In the genomic region with DNA sequence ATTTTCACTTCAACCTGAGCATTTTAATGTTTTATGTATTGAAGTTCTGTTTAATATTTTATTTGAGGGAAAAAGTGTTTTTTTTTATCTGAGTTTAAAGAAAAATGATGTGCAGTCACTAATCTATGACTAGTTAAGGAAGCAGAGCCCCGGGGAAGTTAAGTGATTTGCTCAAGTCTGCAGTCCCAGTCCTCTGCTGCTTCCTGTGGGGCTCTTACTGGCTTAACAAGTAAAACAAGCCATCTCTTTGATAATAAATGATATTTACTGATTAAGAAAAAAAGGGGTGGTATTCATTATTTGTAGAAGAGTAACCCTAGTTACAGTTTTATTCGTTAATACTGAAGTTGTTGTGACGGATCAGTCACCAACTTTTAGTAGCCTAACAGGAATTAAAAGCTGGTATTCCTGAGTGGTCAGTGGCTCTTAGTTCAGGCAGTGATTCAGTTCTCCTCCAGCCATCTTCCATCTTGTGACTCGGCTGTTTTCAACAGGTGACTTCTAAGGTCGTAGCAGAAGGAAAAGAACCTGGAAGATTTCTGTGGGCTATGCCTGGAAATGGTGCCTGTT, we compare ENCODE assay signal across 18 cellular contexts. TPM values are rescaled to one million over a fixed set of nuclear protein-coding genes. Genes with fewer than 3 reads are reported as not detected.
A peak's percentile ranks its signal among the peaks of the same experiment; 100 is the strongest.
DNase-seq lines count a peak whose midpoint lies in the region; ATAC-seq, FAIRE-seq and TF ChIP-seq lines count a peak whose summit lies in the region.
"Had no signal": no experiment of that assay in that cellular context is flagged by ENCODE, and none has a peak within 500 bp of the region (broad histone marks: within the 10 kb centered on the region; RNA-seq: fewer than 3 reads in every experiment).

No MANE protein-coding gene starts in this region.

- H3K4me1 ChIP-seq in HepG2 (ENCODE audit: insufficient read depth, low read length) = peaks cover 41% of the 10 kb centered on the region

- no peaks in the 10 kb centered on the region for H3K9me3 ChIP-seq in HepG2 (ENCODE audit: low read length)
- H3K9me3 ChIP-seq: mucosa of descending colon, ovary had no signal

- in situ Hi-C loops in HepG2 (cut with HindIII; ENCODE audit: extremely low pct_ligation_motif_present, low pct_unique_long_range_greater_than_20kb) = no loop called here

- H3K9me3 Mint-ChIP-seq in activated B cell treated with CpG ODN at 0.5 μM for 24 hours (no peaks in the 10 kb centered on the region), type B pancreatic cell (no peaks in the 10 kb centered on the region), HFFc6 (no peaks in the 10 kb centered on the region)
- H3K9me3 Mint-ChIP-seq: brain had no signal

- H4K20me1 ChIP-seq in HepG2 (ENCODE audit: insufficient read depth, low read length) = no peaks in the 10 kb centered on the region

- H3K79me2 ChIP-seq in HepG2 (ENCODE audit: insufficient read depth, low read length) = no peaks in the 10 kb centered on the region

- H3K4me3 ChIP-seq in epithelial cell of esophagus (ENCODE audit: low read length) (no peak overlapping the region), HepG2 (replicated peaks in 1 of 3; ENCODE audit: insufficient read depth in 1 of 3, low read depth in 2 of 3, low read length in 3 of 3) (no peak overlapping the region)
- H3K4me3 ChIP-seq: K562, mucosa of descending colon, ovary had no signal

- BruUV-seq in HepG2 (replicated peaks; lab: Mats Ljungman, UMichigan) = no TSS peak

- no peaks in the 10 kb centered on the region for H3K27me3 ChIP-seq in HepG2 (ENCODE audit: control insufficient read depth in 1 of 2, insufficient read depth in 2 of 2, low read length in 2 of 2)
- H3K27me3 ChIP-seq: ovary had no signal

- no peak overlapping the region for H3K4me2 ChIP-seq in HepG2 (ENCODE audit: low read depth, low read length)

- no peaks in the 10 kb centered on the region for H3K27me3 Mint-ChIP-seq in activated B cell treated with CpG ODN at 0.5 μM for 24 hours
- H3K27me3 Mint-ChIP-seq in type B pancreatic cell = no peaks in the 10 kb centered on the region
- peaks cover 16% of the 10 kb centered on the region for H3K27me3 Mint-ChIP-seq in HFFc6 (ENCODE audit: insufficient read depth)
- H3K27me3 Mint-ChIP-seq: brain had no signal

- H3K4me1 Mint-ChIP-seq in activated B cell treated with CpG ODN at 0.5 μM for 24 hours = peaks cover 64% of the 10 kb centered on the region
- peaks cover 4% of the 10 kb centered on the region for H3K4me1 Mint-ChIP-seq in type B pancreatic cell (ENCODE audit: unreplicated experiment)
- H3K4me1 Mint-ChIP-seq in HFFc6 (ENCODE audit: low read depth) = peaks cover 5% of the 10 kb centered on the region; the same call in 1 of the 2 replicates

- POLR2A ChIA-PET in activated B cell treated with CpG ODN at 0.5 μM for 24 hours (lab: Charles Lee) = no interaction called here
- POLR2A ChIA-PET in HepG2 (lab: Yijun Ruan, JAX) = no interaction called here

- TF ChIP-seq POLR2A in HepG2 (IDR thresholded peaks at IDR 0.05; ENCODE audit: insufficient read depth in 1 of 2, low read depth in 2 of 2, low read length in 2 of 2) = no peak

- FAIRE-seq in HepG2 (lab: Jason Lieb, UNC) = no peak
- FAIRE-seq: K562 had no signal

- H3K27ac Mint-ChIP-seq in activated B cell treated with CpG ODN at 0.5 μM for 24 hours = peak overlapping the region; percentile 38
- H3K27ac Mint-ChIP-seq in type B pancreatic cell = peak overlapping the region; percentile 73
- no peak overlapping the region for H3K27ac Mint-ChIP-seq in HFFc6

- CTCF ChIA-PET in activated B cell treated with CpG ODN at 0.5 μM for 24 hours (lab: Charles Lee) = no interaction called here
- CTCF ChIA-PET in HepG2 (lab: Yijun Ruan, JAX; ENCODE audit: low intra/inter-chr PET ratio, low total read pairs) = no interaction called here

- no peak for TF ChIP-seq RAD21 in HepG2 (CRISPR knock-in tag; IDR thresholded peaks at IDR 0.05)

- TF ChIP-seq CTCF in activated B cell treated with CpG ODN at 0.5 μM for 24 hours (IDR thresholded peaks at IDR 0.05) = no peak
- TF ChIP-seq CTCF in epithelial cell of esophagus (IDR thresholded peaks at IDR 0.05; ENCODE audit: insufficient read depth, low read depth, low read length, missing control alignments) = no peak
- no peak for TF ChIP-seq CTCF in type B pancreatic cell (conservative IDR thresholded peaks at IDR 0.05)
- TF ChIP-seq CTCF in HFFc6 (IDR thresholded peaks at IDR 0.05) = no peak
- no peak for TF ChIP-seq CTCF in HepG2 (CRISPR knock-in tag; IDR thresholded peaks at IDR 0.05)

- H3K36me3 ChIP-seq in HepG2 (replicated peaks in 1 of 2; ENCODE audit: control insufficient read depth in 1 of 2, insufficient read depth in 2 of 2, low read length in 2 of 2) = no peaks in the 10 kb centered on the region
- H3K36me3 ChIP-seq: ovary had no signal

- H3K4me3 Mint-ChIP-seq in activated B cell treated with CpG ODN at 0.5 μM for 24 hours (no peak overlapping the region), type B pancreatic cell (no peak overlapping the region), HFFc6 (no peak overlapping the region)
- H3K4me3 Mint-ChIP-seq: brain had no signal

- peak; percentile 36 for DNase-seq in stimulated activated CD4-positive, alpha-beta T cell treated with anti-CD3 and anti-CD28 coated beads, Interleukin-1b, Interleukin-23, amount 100 ng/mL, for 48 hours
- no peak for DNase-seq in stimulated activated CD4-positive, alpha-beta T cell treated with anti-CD3 and anti-CD28 coated beads, Interleukin-2, amount 100 ng/mL, for 48 hours
- DNase-seq in activated B cell treated with CpG ODN at 0.5 μM for 24 hours (no peak), epithelial cell of esophagus (ENCODE audit: low read depth) (peak; percentile 35), type B pancreatic cell (ENCODE audit: extremely low spot score, unreplicated experiment) (no peak), HFFc6 (no peak), HepG2 (ENCODE audit: low spot score) (no peak)
- DNase-seq: GF-D8, hippocampal formation, kidney glomerular epithelial cell, mucosa of descending colon, NCI-H1092 treated with DMSO at 0.1 percent for 48 hours, NCI-H748 treated with DMSO at 0.1 percent for 48 hours, ovary had no signal

- H3K36me3 Mint-ChIP-seq in activated B cell treated with CpG ODN at 0.5 μM for 24 hours (ENCODE audit: low read depth) (peaks cover 4% of the 10 kb centered on the region), type B pancreatic cell (no peaks in the 10 kb centered on the region), HFFc6 (ENCODE audit: low read depth) (no peaks in the 10 kb centered on the region)

- H3K27ac ChIP-seq in HepG2 (ENCODE audit: extremely low read length, insufficient read depth, low read length) = no peak overlapping the region
- H3K27ac ChIP-seq: ovary had no signal

- H2AFZ ChIP-seq in HepG2 (ENCODE audit: low read length) = no peak overlapping the region

- WGBS in HepG2 (ENCODE audit: low lambda C conversion rate) = 83% methylated on average over 5 of the region's 5 CpGs

- no peak for ATAC-seq in activated B cell treated with CpG ODN at 0.5 μM for 24 hours (ENCODE audit: low read depth)
- no peak for ATAC-seq in HepG2
- ATAC-seq: K562, mucosa of descending colon, Panc1, SK-N-SH treated with all-trans-retinoic acid at 6 μM for 48 hours had no signal

- H3K9ac ChIP-seq in HepG2 (ENCODE audit: insufficient read depth, low read depth, low read length) = no peak overlapping the region

- intact Hi-C loops in activated B cell treated with CpG ODN at 0.5 μM for 24 hours (cut with micrococcal nuclease) (loop anchor here (5.0 kb wide), 1 partner anchor 282 kb away; the partner anchor contains the start of genes RNU4-1 and RNU4-2), HepG2 (cut with micrococcal nuclease; ENCODE audit: unreplicated experiment) (no loop called here)

- TF ChIP-seq EP300 in HepG2 (IDR thresholded peaks at IDR 0.05; ENCODE audit: low read depth in 2 of 2, low read length in 2 of 2) (no peak), HepG2 (CRISPR knock-in tag; IDR thresholded peaks at IDR 0.05; ENCODE audit: borderline replicate concordance) (no peak)

TF ChIP-seq in HepG2, 621 proteins besides CTCF, POLR2A, EP300 and RAD21 (continues in another document):
- TF ChIP-seq ZNF616 (CRISPR knock-in tag; IDR thresholded peaks at IDR 0.05; ENCODE audit: low read depth) = no peak
- TF ChIP-seq ZNF580 (CRISPR knock-in tag; IDR thresholded peaks at IDR 0.05; ENCODE audit: borderline replicate concordance, low read depth) = no peak
- no peak for TF ChIP-seq NBN (conservative IDR thresholded peaks at IDR 0.05)
- no peak for TF ChIP-seq JUN (CRISPR knock-in tag; IDR thresholded peaks at IDR 0.05)
- no peak for TF ChIP-seq ZNF20 (CRISPR knock-in tag; IDR thresholded peaks at IDR 0.05)

RNA-seq across cellular contexts. Expression of gene BICDL1, which starts 21.7 kb away (rescaled TPM):
- total RNA-seq in activated B cell treated with CpG ODN at 0.5 μM for 24 hours (15.1 and 16.8 TPM in 2 replicates), type B pancreatic cell (ENCODE audit: low replicate concordance) (7.4 and 7.8 TPM in 2 replicates), HepG2 (2016; rRNA removed; fragmentation: Illumina TruSeq; extraction: Trizol) (7.8 and 9.7 TPM in 2 replicates)
- under 1 TPM in 1 of 6 experiments, not detected in 5; 0.05 TPM for total RNA-seq in HFFc6 (2021; fragmentation: NEBNext Ultra II Directional; extraction: Animal tissue kit (Norgen Biotek cat#: 25700))
- 2.0 and 2.4 TPM in 2 replicates for total RNA-seq in HepG2 (2016; cell fraction: cytosol; rRNA removed; fragmentation: Illumina TruSeq; extraction: Trizol; ENCODE audit: low read depth)
- 5.5 and 8.1 TPM in 2 replicates for total RNA-seq in HepG2 (2016; cell fraction: insoluble cytoplasmic fraction; rRNA removed; fragmentation: Illumina TruSeq; extraction: Trizol)
- total RNA-seq in HepG2 (2016; cell fraction: membrane; rRNA removed; fragmentation: Illumina TruSeq; extraction: Trizol) = 4.5 and 5.8 TPM in 2 replicates
- total RNA-seq in HepG2 (2016; cell fraction: nucleus; rRNA removed; fragmentation: Illumina TruSeq; extraction: Trizol) = 11.3 TPM in 2 replicates
- 3.6 and 5.4 TPM in 2 replicates for polyA plus RNA-seq in HepG2 (2011; rRNA removed)
- polyA plus RNA-seq in HepG2 (2011; cell fraction: cytosol; rRNA removed) = 2.9 and 4.3 TPM in 2 replicates
- 11.5 and 12.3 TPM in 2 replicates for polyA plus RNA-seq in HepG2 (2011; cell fraction: nucleus; rRNA removed)
- polyA plus RNA-seq in HepG2 (2012) = 0.90 and 2.5 TPM in 2 replicates
- polyA plus RNA-seq in HepG2 (2016; cell fraction: cytosol; fragmentation: Illumina TruSeq; extraction: Trizol; ENCODE audit: low read depth) = 1.7 and 1.9 TPM in 2 replicates
- 7.0 and 7.5 TPM in 2 replicates for polyA plus RNA-seq in HepG2 (2016; cell fraction: insoluble cytoplasmic fraction; fragmentation: Illumina TruSeq; extraction: Trizol; ENCODE audit: low read depth)
- 4.2 and 5.0 TPM in 2 replicates for polyA plus RNA-seq in HepG2 (2016; cell fraction: membrane; fragmentation: Illumina TruSeq; extraction: Trizol; ENCODE audit: low read depth)
- polyA plus RNA-seq in HepG2 (2016; cell fraction: nucleus; fragmentation: Illumina TruSeq; extraction: Trizol; ENCODE audit: insufficient read depth, low read depth) = 16.4 and 16.8 TPM in 2 replicates
- 3.1 and 11.3 TPM in 2 replicates for polyA minus RNA-seq in HepG2 (2011; rRNA and poly(A)+ RNA removed; ENCODE audit: low replicate concordance)
- polyA minus RNA-seq in HepG2 (2011; cell fraction: cytosol; rRNA and poly(A)+ RNA removed) = 2.3 and 2.5 TPM in 2 replicates
- polyA minus RNA-seq in HepG2 (2011; cell fraction: nucleus; rRNA and poly(A)+ RNA removed) = 3.5 and 3.7 TPM in 2 replicates

Comparison
In these comparisons a context has a peak if more than half of its experiments do, and no peak if none do; other contexts are left out.
1. DNase-seq: peak in stimulated activated CD4-positive, alpha-beta T cell treated with anti-CD3 and anti-CD28 coated beads, Interleukin-1b, Interleukin-23, amount 100 ng/mL, for 48 hours (single experiment) and epithelial cell of esophagus (single experiment); none in stimulated activated CD4-positive, alpha-beta T cell treated with anti-CD3 and anti-CD28 coated beads, Interleukin-2, amount 100 ng/mL, for 48 hours (0 of 2), activated B cell treated with CpG ODN at 0.5 μM for 24 hours (single experiment), type B pancreatic cell (single experiment), HFFc6 (single experiment) and HepG2 (single experiment).